ENCODE assay signal across 10 cellular contexts in genomic region chrX:72308209-72308565, GRCh38. TPM values are rescaled to one million over a fixed set of nuclear protein-coding genes. Genes with fewer than 3 reads are reported as not detected.
DNase-seq lines count a peak whose midpoint lies in the region; ATAC-seq and TF ChIP-seq lines count a peak whose summit lies in the region.
"Had no signal": no experiment of that assay in that cellular context is flagged by ENCODE, and none has a peak within 500 bp of the region (broad histone marks: within the 10 kb centered on the region; RNA-seq: fewer than 3 reads in every experiment).

No MANE protein-coding gene starts in this region.

- H3K36me3 Mint-ChIP-seq in activated CD8-positive, alpha-beta T cell treated with anti-CD3 and anti-CD28 coated beads for 36 hours (ENCODE audit: low read depth) = no peaks in the 10 kb centered on the region
- H3K36me3 Mint-ChIP-seq in activated CD8-positive, alpha-beta T cell treated with anti-CD3 and anti-CD28 coated beads, Interleukin-2, amount 10 ng/mL, durations not matched to agents 7 days and 5 days (ENCODE audit: low read depth) = no peaks in the 10 kb centered on the region
- no peaks in the 10 kb centered on the region for H3K36me3 Mint-ChIP-seq in T-helper 17 cell (ENCODE audit: low read depth)
- peaks cover 9% of the 10 kb centered on the region for H3K36me3 Mint-ChIP-seq in stimulated activated effector memory CD8-positive, alpha-beta T cell treated with anti-CD3 and anti-CD28 coated beads, Interleukin-12 subunit alpha, Interleukin-12 subunit beta, amount 100 ng/mL, for 72 hours

- intact Hi-C loops in activated CD8-positive, alpha-beta T cell treated with anti-CD3 and anti-CD28 coated beads for 36 hours (cut with micrococcal nuclease) = loop anchor here (10.0 kb wide), 1 partner anchor 237 kb away; no protein-coding TSS in a partner anchor

- H3K27ac Mint-ChIP-seq in activated CD8-positive, alpha-beta T cell treated with anti-CD3 and anti-CD28 coated beads for 36 hours = no peak overlapping the region
- no peak overlapping the region for H3K27ac Mint-ChIP-seq in activated CD8-positive, alpha-beta T cell treated with anti-CD3 and anti-CD28 coated beads, Interleukin-2, amount 10 ng/mL, durations not matched to agents 7 days and 5 days
- H3K27ac Mint-ChIP-seq in T-helper 17 cell = no peak overlapping the region
- no peak overlapping the region for H3K27ac Mint-ChIP-seq in stimulated activated effector memory CD8-positive, alpha-beta T cell treated with anti-CD3 and anti-CD28 coated beads, Interleukin-12 subunit alpha, Interleukin-12 subunit beta, amount 100 ng/mL, for 72 hours

- peaks cover 4% of the 10 kb centered on the region for H3K4me1 ChIP-seq in iPS-15b (ENCODE audit: control insufficient read depth, insufficient read depth, low read length)

- H3K27me3 ChIP-seq in iPS-15b (ENCODE audit: control insufficient read depth, insufficient read depth, low read length) = peaks cover 62% of the 10 kb centered on the region

- peak overlapping the region; percentile 53 for H3K4me3 ChIP-seq in iPS-15b (ENCODE audit: low read depth, low read length)

- H3K4me1 Mint-ChIP-seq in activated CD8-positive, alpha-beta T cell treated with anti-CD3 and anti-CD28 coated beads for 36 hours (ENCODE audit: low read depth) = peaks cover 21% of the 10 kb centered on the region
- peaks cover 28% of the 10 kb centered on the region for H3K4me1 Mint-ChIP-seq in activated CD8-positive, alpha-beta T cell treated with anti-CD3 and anti-CD28 coated beads, Interleukin-2, amount 10 ng/mL, durations not matched to agents 7 days and 5 days (ENCODE audit: low read depth)
- peaks cover 14% of the 10 kb centered on the region for H3K4me1 Mint-ChIP-seq in T-helper 17 cell
- peaks cover 23% of the 10 kb centered on the region for H3K4me1 Mint-ChIP-seq in stimulated activated effector memory CD8-positive, alpha-beta T cell treated with anti-CD3 and anti-CD28 coated beads, Interleukin-12 subunit alpha, Interleukin-12 subunit beta, amount 100 ng/mL, for 72 hours

- POLR2A ChIA-PET in activated CD8-positive, alpha-beta T cell treated with anti-CD3 and anti-CD28 coated beads for 36 hours (lab: Charles Lee) = interaction anchor here (1.3 to 2.8 kb wide), 2 partner anchors 31 to 32 kb away, joined by 5 to 14 read pairs; partner anchors contain the start of gene RPS4X
- POLR2A ChIA-PET in activated CD8-positive, alpha-beta T cell treated with anti-CD3 and anti-CD28 coated beads, Interleukin-2, amount 10 ng/mL, durations not matched to agents 7 days and 5 days (lab: Charles Lee) = no interaction called here

- ATAC-seq in activated CD8-positive, alpha-beta T cell treated with anti-CD3 and anti-CD28 coated beads for 36 hours = no peak
- no peak for ATAC-seq in activated CD8-positive, alpha-beta T cell treated with anti-CD3 and anti-CD28 coated beads, Interleukin-2, amount 10 ng/mL, durations not matched to agents 7 days and 5 days
- ATAC-seq in T-helper 17 cell = no peak
- no peak for ATAC-seq in stimulated activated effector memory CD8-positive, alpha-beta T cell treated with anti-CD3 and anti-CD28 coated beads, Interleukin-12 subunit alpha, Interleukin-12 subunit beta, amount 100 ng/mL, for 72 hours

- H3K9me3 ChIP-seq in T-helper 17 cell (ENCODE audit: control insufficient read depth, low read length, poor library complexity, severe bottlenecking) = no peaks in the 10 kb centered on the region
- H3K9me3 ChIP-seq in iPS-15b (ENCODE audit: control insufficient read depth, insufficient read depth, low read length) = no peaks in the 10 kb centered on the region

- no peaks in the 10 kb centered on the region for H3K36me3 ChIP-seq in iPS-15b (ENCODE audit: control insufficient read depth, insufficient read depth, low read length)

- H3K4me3 Mint-ChIP-seq in activated CD8-positive, alpha-beta T cell treated with anti-CD3 and anti-CD28 coated beads for 36 hours = peak overlapping the region; percentile 44
- H3K4me3 Mint-ChIP-seq in activated CD8-positive, alpha-beta T cell treated with anti-CD3 and anti-CD28 coated beads, Interleukin-2, amount 10 ng/mL, durations not matched to agents 7 days and 5 days = no peak overlapping the region
- peak overlapping the region; percentile 83 for H3K4me3 Mint-ChIP-seq in T-helper 17 cell
- H3K4me3 Mint-ChIP-seq in stimulated activated effector memory CD8-positive, alpha-beta T cell treated with anti-CD3 and anti-CD28 coated beads, Interleukin-12 subunit alpha, Interleukin-12 subunit beta, amount 100 ng/mL, for 72 hours = peak overlapping the region; percentile 81

- no peak overlapping the region for H3K9ac ChIP-seq in iPS-15b (ENCODE audit: low read depth, low read length)

- no peaks in the 10 kb centered on the region for H3K9me3 Mint-ChIP-seq in activated CD8-positive, alpha-beta T cell treated with anti-CD3 and anti-CD28 coated beads for 36 hours
- no peaks in the 10 kb centered on the region for H3K9me3 Mint-ChIP-seq in activated CD8-positive, alpha-beta T cell treated with anti-CD3 and anti-CD28 coated beads, Interleukin-2, amount 10 ng/mL, durations not matched to agents 7 days and 5 days (ENCODE audit: insufficient read depth)
- no peaks in the 10 kb centered on the region for H3K9me3 Mint-ChIP-seq in stimulated activated effector memory CD8-positive, alpha-beta T cell treated with anti-CD3 and anti-CD28 coated beads, Interleukin-12 subunit alpha, Interleukin-12 subunit beta, amount 100 ng/mL, for 72 hours

- no peak for TF ChIP-seq CTCF in activated CD8-positive, alpha-beta T cell treated with anti-CD3 and anti-CD28 coated beads for 36 hours (IDR thresholded peaks at IDR 0.05)

- peaks cover 39% of the 10 kb centered on the region for H3K27me3 Mint-ChIP-seq in activated CD8-positive, alpha-beta T cell treated with anti-CD3 and anti-CD28 coated beads for 36 hours
- peaks cover 47% of the 10 kb centered on the region for H3K27me3 Mint-ChIP-seq in activated CD8-positive, alpha-beta T cell treated with anti-CD3 and anti-CD28 coated beads, Interleukin-2, amount 10 ng/mL, durations not matched to agents 7 days and 5 days (ENCODE audit: low read depth)
- H3K27me3 Mint-ChIP-seq in T-helper 17 cell = peaks cover 36% of the 10 kb centered on the region

- CTCF ChIA-PET in activated CD8-positive, alpha-beta T cell treated with anti-CD3 and anti-CD28 coated beads for 36 hours (lab: Charles Lee) = no interaction called here
- CTCF ChIA-PET in activated CD8-positive, alpha-beta T cell treated with anti-CD3 and anti-CD28 coated beads, Interleukin-2, amount 10 ng/mL, durations not matched to agents 7 days and 5 days (lab: Charles Lee) = interaction anchor here (1.6 kb wide), 1 partner anchor 31 kb away, joined by 8 read pairs; the partner anchor contains the start of gene RPS4X

- DNase-seq in activated CD8-positive, alpha-beta T cell treated with anti-CD3 and anti-CD28 coated beads for 36 hours = no peak
- no peak for DNase-seq in activated CD8-positive, alpha-beta T cell treated with anti-CD3 and anti-CD28 coated beads, Interleukin-2, amount 10 ng/mL, durations not matched to agents 7 days and 5 days
- DNase-seq in T-helper 17 cell = no peak
- DNase-seq in stimulated activated effector memory CD8-positive, alpha-beta T cell treated with anti-CD3 and anti-CD28 coated beads, Interleukin-12 subunit alpha, Interleukin-12 subunit beta, amount 100 ng/mL, for 72 hours (ENCODE audit: low spot score in 2 of 2) = no peak
- no peak for DNase-seq in activated effector memory CD4-positive, alpha-beta T cell treated with anti-CD3 and anti-CD28 coated beads, Interleukin-2, amount 50 U/mL, for 16 hours
- DNase-seq in activated CD8-positive, alpha-beta memory T cell treated with anti-CD3 and anti-CD28 coated beads for 24 hours = no peak
- DNase-seq in AG08396 (ENCODE audit: low spot score) = no peak

RNA-seq across cellular contexts. Expression of gene CITED1, which starts 2.5 kb away (rescaled TPM):
- total RNA-seq in activated CD8-positive, alpha-beta T cell treated with anti-CD3 and anti-CD28 coated beads for 36 hours = not detected
- not detected for total RNA-seq in activated CD8-positive, alpha-beta T cell treated with anti-CD3 and anti-CD28 coated beads, Interleukin-2, amount 10 ng/mL, durations not matched to agents 7 days and 5 days
- total RNA-seq in T-helper 17 cell = 1 to 10 TPM in 1 of 2 donors, not detected in 1; 1.5 TPM
- total RNA-seq: epithelial cell of proximal tubule, left lobe of liver had no signal

RNA-seq across cellular contexts. Expression of gene RPS4X, which starts 31.1 kb away (rescaled TPM):
- 1,000 to 10,000 TPM; 1,299 to 1,356 TPM for total RNA-seq in activated CD8-positive, alpha-beta T cell treated with anti-CD3 and anti-CD28 coated beads for 36 hours
- 100 to 1,000 TPM; 848 to 853 TPM for total RNA-seq in activated CD8-positive, alpha-beta T cell treated with anti-CD3 and anti-CD28 coated beads, Interleukin-2, amount 10 ng/mL, durations not matched to agents 7 days and 5 days
- 1,000 to 10,000 TPM; 1,445 to 1,548 TPM for total RNA-seq in T-helper 17 cell
